36 cellular contexts compared by ENCODE assay signal in the genomic region with DNA sequence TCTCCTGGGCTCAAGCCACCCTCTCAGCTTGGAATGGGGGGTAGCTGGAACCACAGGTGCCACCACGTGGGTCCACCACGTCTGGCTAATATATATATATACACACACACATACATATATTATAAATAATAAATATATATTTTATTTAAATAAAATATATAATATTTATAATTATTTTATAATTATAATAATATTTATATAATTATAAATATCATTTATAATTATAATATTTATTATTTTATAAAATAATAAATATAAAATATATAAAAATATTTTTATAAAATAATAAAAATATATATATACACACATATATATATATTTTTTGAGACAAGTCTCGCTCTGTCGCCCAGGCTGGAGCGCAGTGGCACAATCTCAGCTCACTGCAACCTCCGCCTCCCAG. TPM values are rescaled to one million over a fixed set of nuclear protein-coding genes. Genes with fewer than 3 reads are reported as not detected.
"Had no signal": no experiment of that assay in that cellular context is flagged by ENCODE, and none has a peak within 500 bp of the region (broad histone marks: within the 10 kb centered on the region; RNA-seq: fewer than 3 reads in every experiment).

No MANE protein-coding gene starts in this region.

- H3K27me3 ChIP-seq: body of pancreas, MG63 had no signal

- ATAC-seq: activated CD4-positive, alpha-beta T cell treated with anti-CD3 and anti-CD28 coated beads for 36 hours; activated CD8-positive, alpha-beta T cell treated with anti-CD3 and anti-CD28 coated beads, Interleukin-2, amount 10 ng/mL, durations not matched to agents 7 days and 5 days; body of pancreas; PC-3 had no signal

- H3K27ac ChIP-seq: adrenal gland, body of pancreas, breast epithelium, Peyer's patch, WERI-Rb-1 had no signal

- H3K4me1 ChIP-seq: breast epithelium, Peyer's patch had no signal

- FAIRE-seq: astrocyte had no signal

- DNase-seq: activated CD4-positive, alpha-beta T cell treated with anti-CD3 and anti-CD28 coated beads for 36 hours; activated CD4-positive, alpha-beta T cell treated with anti-CD3 and anti-CD28 coated beads, Interleukin-2, amount 10 ng/mL, durations not matched to agents 7 days and 5 days; activated CD4-positive, alpha-beta T cell treated with anti-CD3 and anti-CD28 coated beads, Interleukin-2, amount 50 U/mL, for 48 hours; activated CD8-positive, alpha-beta T cell treated with anti-CD3 and anti-CD28 coated beads, Interleukin-2, amount 10 ng/mL, durations not matched to agents 7 days and 5 days; activated gamma-delta T cell treated with Interleukin-2 at 50 U/mL for 16 hours; activated naive CD4-positive, alpha-beta T cell treated with anti-CD3 and anti-CD28 coated beads for 36 hours; activated T-cell treated with anti-CD3 and anti-CD28 coated beads, Interleukin-2, amount 50 U/mL, for 24 hours; adrenal gland; body of pancreas; cerebellar nuclear complex; Kasumi-1; KBM-7; MG63; MV-4-11; NCI-H1092 treated with DMSO at 0.1 percent for 48 hours; NCI-H1417; NCI-H146; NCI-H187; NCI-H2029 treated with DMSO at 0.1 percent for 48 hours; NCI-H2107; NCI-H2171; NCI-H510A; NCI-H526; NK-92 treated with Interleukin-12 subunit alpha and Interleukin-12 subunit beta, amount 100 ng/mL, for 24 hours; PC-3; Peyer's patch; Right ventricle myocardium superior; SW 1271; T-helper 1 cell; T-helper 2 cell; T-helper 9 cell; WERI-Rb-1 had no signal

- H3K4me3 ChIP-seq: adrenal gland, body of pancreas, breast epithelium, MG63, Peyer's patch had no signal

- H3K36me3 ChIP-seq: adrenal gland, breast epithelium, MG63, Peyer's patch, WERI-Rb-1 had no signal

- H3K9me3 ChIP-seq: adrenal gland, body of pancreas, breast epithelium, MG63, Peyer's patch had no signal

RNA-seq across cellular contexts. Expression of a gene that starts 2.4 kb away (rescaled TPM):
- total RNA-seq: activated CD4-positive, alpha-beta T cell treated with anti-CD3 and anti-CD28 coated beads for 36 hours; activated CD4-positive, alpha-beta T cell treated with anti-CD3 and anti-CD28 coated beads, Interleukin-2, amount 10 ng/mL, durations not matched to agents 7 days and 5 days; activated CD8-positive, alpha-beta T cell treated with anti-CD3 and anti-CD28 coated beads, Interleukin-2, amount 10 ng/mL, durations not matched to agents 7 days and 5 days; activated naive CD4-positive, alpha-beta T cell treated with anti-CD3 and anti-CD28 coated beads for 36 hours; activated naive CD4-positive, alpha-beta T cell treated with anti-CD3 and anti-CD28 coated beads, Interleukin-2, amount 50 U/mL, for 72 hours; astrocyte; body of pancreas; PC-3; Peyer's patch had no signal

RNA-seq across cellular contexts. Expression of a gene that starts 13.8 kb away (rescaled TPM):
- total RNA-seq: activated CD4-positive, alpha-beta T cell treated with anti-CD3 and anti-CD28 coated beads for 36 hours; activated CD4-positive, alpha-beta T cell treated with anti-CD3 and anti-CD28 coated beads, Interleukin-2, amount 10 ng/mL, durations not matched to agents 7 days and 5 days; activated CD8-positive, alpha-beta T cell treated with anti-CD3 and anti-CD28 coated beads, Interleukin-2, amount 10 ng/mL, durations not matched to agents 7 days and 5 days; activated naive CD4-positive, alpha-beta T cell treated with anti-CD3 and anti-CD28 coated beads for 36 hours; activated naive CD4-positive, alpha-beta T cell treated with anti-CD3 and anti-CD28 coated beads, Interleukin-2, amount 50 U/mL, for 72 hours; astrocyte; Peyer's patch; Right ventricle myocardium superior had no signal

RNA-seq across cellular contexts. Expression of a gene that starts 26.9 kb away (rescaled TPM):
- total RNA-seq: activated CD4-positive, alpha-beta T cell treated with anti-CD3 and anti-CD28 coated beads for 36 hours; activated CD4-positive, alpha-beta T cell treated with anti-CD3 and anti-CD28 coated beads, Interleukin-2, amount 10 ng/mL, durations not matched to agents 7 days and 5 days; activated CD8-positive, alpha-beta T cell treated with anti-CD3 and anti-CD28 coated beads, Interleukin-2, amount 10 ng/mL, durations not matched to agents 7 days and 5 days; activated naive CD4-positive, alpha-beta T cell treated with anti-CD3 and anti-CD28 coated beads for 36 hours; activated naive CD4-positive, alpha-beta T cell treated with anti-CD3 and anti-CD28 coated beads, Interleukin-2, amount 50 U/mL, for 72 hours; PC-3; Peyer's patch; Right ventricle myocardium superior had no signal

RNA-seq across cellular contexts. Expression of a gene that starts 32.8 kb away (rescaled TPM):
- total RNA-seq: activated CD4-positive, alpha-beta T cell treated with anti-CD3 and anti-CD28 coated beads for 36 hours; activated CD4-positive, alpha-beta T cell treated with anti-CD3 and anti-CD28 coated beads, Interleukin-2, amount 10 ng/mL, durations not matched to agents 7 days and 5 days; activated CD8-positive, alpha-beta T cell treated with anti-CD3 and anti-CD28 coated beads, Interleukin-2, amount 10 ng/mL, durations not matched to agents 7 days and 5 days; activated naive CD4-positive, alpha-beta T cell treated with anti-CD3 and anti-CD28 coated beads for 36 hours; activated naive CD4-positive, alpha-beta T cell treated with anti-CD3 and anti-CD28 coated beads, Interleukin-2, amount 50 U/mL, for 72 hours; body of pancreas; cardiac septum; PC-3; Peyer's patch; Right ventricle myocardium superior had no signal
